In genomic region chr17:59361916-59362810, GRCh38 we compare ENCODE assay signal across 1 cellular context.
TF ChIP-seq lines count a peak whose summit lies in the region.

No MANE protein-coding gene starts in this region.

TF ChIP-seq in GM12878, 131 proteins besides CTCF, POLR2A, EP300 and RAD21:
- TF ChIP-seq RAD51 (IDR thresholded peaks at IDR 0.05) (0 out of 2 replicates have a peak, but pooled peaks have one; percentile 22), PAX5 (IDR thresholded peaks at IDR 0.05; ENCODE audit: borderline replicate concordance, low read depth, low read length) (0 out of 2 replicates have a peak, but pooled peaks have one; percentile 34), ATF2 (IDR thresholded peaks at IDR 0.05; ENCODE audit: low read length) (peak; percentile 25; the same call in 1 of the 2 replicates), MYB (IDR thresholded peaks at IDR 0.05; ENCODE audit: borderline replicate concordance, low read depth, low read length) (no peak), RUNX3 (IDR thresholded peaks at IDR 0.05; ENCODE audit: low read length) (peak; percentile 90), BHLHE40 (IDR thresholded peaks at IDR 0.05; ENCODE audit: borderline replicate concordance in 1 of 2, low read depth in 2 of 2, low read length in 1 of 2) (peak; percentile 7 to 23; a peak in 2 of 4 replicates), ATF7 (IDR thresholded peaks at IDR 0.05; ENCODE audit: low read depth) (peak; percentile 31; the same call in 1 of the 2 replicates), TCF12 (IDR thresholded peaks at IDR 0.05; ENCODE audit: low read depth, low read length) (peak; percentile 46; the same call in 1 of the 2 replicates), ZNF384 (IDR thresholded peaks at IDR 0.05; ENCODE audit: borderline replicate concordance, low read depth, low read length) (0 out of 2 replicates have a peak, but pooled peaks have one; percentile 10), JUND (IDR thresholded peaks at IDR 0.05; ENCODE audit: low read depth, low read length) (no peak), NR2F1 (conservative IDR thresholded peaks at IDR 0.05) (no peak), MTA2 (IDR thresholded peaks at IDR 0.05; ENCODE audit: low read depth) (0 out of 2 replicates have a peak, but pooled peaks have one; percentile 47), IKZF2 (IDR thresholded peaks at IDR 0.05) (peak in 1 of 2 experiments; percentile 29; a peak in 1 of 4 replicates)
- TF ChIP-seq, protein P1, sequence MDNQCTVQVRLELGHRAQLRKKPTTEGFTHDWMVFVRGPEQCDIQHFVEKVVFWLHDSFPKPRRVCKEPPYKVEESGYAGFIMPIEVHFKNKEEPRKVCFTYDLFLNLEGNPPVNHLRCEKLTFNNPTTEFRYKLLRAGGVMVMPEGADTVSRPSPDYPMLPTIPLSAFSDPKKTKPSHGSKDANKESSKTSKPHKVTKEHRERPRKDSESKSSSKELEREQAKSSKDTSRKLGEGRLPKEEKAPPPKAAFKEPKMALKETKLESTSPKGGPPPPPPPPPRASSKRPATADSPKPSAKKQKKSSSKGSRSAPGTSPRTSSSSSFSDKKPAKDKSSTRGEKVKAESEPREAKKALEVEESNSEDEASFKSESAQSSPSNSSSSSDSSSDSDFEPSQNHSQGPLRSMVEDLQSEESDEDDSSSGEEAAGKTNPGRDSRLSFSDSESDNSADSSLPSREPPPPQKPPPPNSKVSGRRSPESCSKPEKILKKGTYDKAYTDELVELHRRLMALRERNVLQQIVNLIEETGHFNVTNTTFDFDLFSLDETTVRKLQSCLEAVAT (IDR thresholded peaks at IDR 0.05): 0 out of 2 replicates have a peak, but pooled peaks have one; percentile 14
